In genomic region chr3:15291589-15292541, GRCh38 we compare ENCODE assay signal across 8 cellular contexts. TPM values are rescaled to one million over a fixed set of nuclear protein-coding genes. Genes with fewer than 3 reads are reported as not detected.
DNase-seq lines count a peak whose midpoint lies in the region; ATAC-seq, FAIRE-seq and TF ChIP-seq lines count a peak whose summit lies in the region.

No MANE protein-coding gene starts in this region.

- no peaks in the 10 kb centered on the region for H3K27me3 ChIP-seq in K562 (ENCODE audit: control insufficient read depth in 2 of 2, insufficient read depth in 2 of 2, low read length in 2 of 2)

- peaks cover 53% of the 10 kb centered on the region for H3K36me3 Mint-ChIP-seq in T-helper 1 cell treated with Interleukin-12 subunit alpha and Interleukin-12 subunit beta and Interleukin-4 antibody, amounts not matched to agents 30 μg/mL and 1 μg/mL, for 36 hours (ENCODE audit: low read depth)
- H3K36me3 Mint-ChIP-seq in progenitor cell of endocrine pancreas (ENCODE audit: insufficient read depth): peaks cover 1% of the 10 kb centered on the region

- no peak overlapping the region for H2AFZ ChIP-seq in K562 (ENCODE audit: low read depth, low read length)

- no peak for TF ChIP-seq RAD21 in K562 (CRISPR knock-in tag; conservative IDR thresholded peaks at IDR 0.05 in 1 of 2, IDR thresholded peaks at IDR 0.05 in 1 of 2)

- peak overlapping the region in 1 of 2 experiments; percentile 59; a peak in 1 of 4 replicates for H3K9ac ChIP-seq in K562 (ENCODE audit: insufficient read depth in 1 of 2, low read depth in 2 of 2, low read length in 2 of 2)

- DNase-seq in K562 (ENCODE audit: extremely low read depth in 1 of 4, low spot score in 3 of 4) (peak in 2 of 4 experiments; percentile 41 to 44), progenitor cell of endocrine pancreas (ENCODE audit: low spot score, unreplicated experiment) (no peak), NCI-H2227 treated with DMSO at 0.1 percent for 48 hours (lab: John Stamatoyannopoulos, UW) (no peak), NCI-H2107 (lab: John Stamatoyannopoulos, UW) (no peak), AG08396 (ENCODE audit: low spot score) (no peak)

- peaks cover 22 to 53% of the 10 kb centered on the region in 2 experiments for H3K4me1 ChIP-seq in K562 (replicated peaks in 1 of 2; ENCODE audit: control insufficient read depth in 2 of 2, insufficient read depth in 2 of 2, low read length in 2 of 2)

- H3K27ac Mint-ChIP-seq in T-helper 1 cell treated with Interleukin-12 subunit alpha and Interleukin-12 subunit beta and Interleukin-4 antibody, amounts not matched to agents 30 μg/mL and 1 μg/mL, for 36 hours: peak overlapping the region; percentile 93
- peak overlapping the region; percentile 81 for H3K27ac Mint-ChIP-seq in progenitor cell of endocrine pancreas

- no peak overlapping the region for H3K27ac ChIP-seq in K562 (ENCODE audit: extremely low read depth, low read depth, low read length)

- CTCF ChIA-PET in K562 (lab: Yijun Ruan, JAX; ENCODE audit: low intra/inter-chr PET ratio): no interaction called here

- no peak for TF ChIP-seq EP300 in K562 (IDR thresholded peaks at IDR 0.05; ENCODE audit: low read length)

- H3K4me3 Mint-ChIP-seq in T-helper 1 cell treated with Interleukin-12 subunit alpha and Interleukin-12 subunit beta and Interleukin-4 antibody, amounts not matched to agents 30 μg/mL and 1 μg/mL, for 36 hours: peak overlapping the region; percentile 69
- no peak overlapping the region for H3K4me3 Mint-ChIP-seq in progenitor cell of endocrine pancreas (ENCODE audit: low read depth)

- FAIRE-seq in K562 (lab: Jason Lieb, UNC): no peak

- no peaks in the 10 kb centered on the region for H3K9me3 ChIP-seq in K562 (replicated peaks; ENCODE audit: control insufficient read depth, insufficient read depth, low read depth, low read length)

- no peak for TF ChIP-seq POLR2A in K562 (conservative IDR thresholded peaks at IDR 0.05)

- BruUV-seq in K562 (replicated peaks; lab: Mats Ljungman, UMichigan): no TSS peak

- peaks cover 4% of the 10 kb centered on the region; the same call in 2 of the 3 replicates for H3K79me2 ChIP-seq in K562 (ENCODE audit: control insufficient read depth, insufficient read depth, low read length)

- WGBS in K562 (ENCODE audit: insufficient coverage, low coverage, missing lambda C conversion rate): 53% methylated on average over 6 of the region's 6 CpGs

- H3K4me2 ChIP-seq in K562 (ENCODE audit: insufficient read depth, low read length): no peak overlapping the region

- H4K20me1 ChIP-seq in K562 (replicated peaks; ENCODE audit: control insufficient read depth, insufficient read depth, low read length): no peaks in the 10 kb centered on the region

- peaks cover 68% of the 10 kb centered on the region for H3K4me1 Mint-ChIP-seq in T-helper 1 cell treated with Interleukin-12 subunit alpha and Interleukin-12 subunit beta and Interleukin-4 antibody, amounts not matched to agents 30 μg/mL and 1 μg/mL, for 36 hours (ENCODE audit: low read depth)
- H3K4me1 Mint-ChIP-seq in progenitor cell of endocrine pancreas (ENCODE audit: low read depth): peaks cover 15% of the 10 kb centered on the region

- intact Hi-C loops in K562 (cut with micrococcal nuclease): loop anchor here (2.0 kb wide), 1 partner anchor 23 kb away; no protein-coding TSS in a partner anchor

- H3K9me3 Mint-ChIP-seq in T-helper 1 cell treated with Interleukin-12 subunit alpha and Interleukin-12 subunit beta and Interleukin-4 antibody, amounts not matched to agents 30 μg/mL and 1 μg/mL, for 36 hours: no peaks in the 10 kb centered on the region
- H3K9me3 Mint-ChIP-seq in progenitor cell of endocrine pancreas (ENCODE audit: low read depth): no peaks in the 10 kb centered on the region

- in situ Hi-C loops in K562 (cut with MboI): no loop called here

- H3K36me3 ChIP-seq in K562 (ENCODE audit: control insufficient read depth, insufficient read depth, low read length): no peaks in the 10 kb centered on the region; the same call in 1 of the 3 replicates

- TF ChIP-seq CTCF in K562 (IDR thresholded peaks at IDR 0.05 in 2 of 3, conservative IDR thresholded peaks at IDR 0.05 in 1 of 3; ENCODE audit: insufficient read depth in 2 of 3, low read depth in 1 of 3, low read length in 3 of 3) (no peak), progenitor cell of endocrine pancreas (IDR thresholded peaks at IDR 0.05; ENCODE audit: unreplicated experiment) (no peak)

- peak; percentile 91 for ATAC-seq in GM19023 (IDR thresholded peaks at IDR 0.05; ENCODE audit: unreplicated experiment)
- peak; percentile 90 for ATAC-seq in HG03025 (IDR thresholded peaks at IDR 0.05; ENCODE audit: low FRiP score, unreplicated experiment)
- peak; percentile 44 for ATAC-seq in K562

- no peaks in the 10 kb centered on the region for H3K27me3 Mint-ChIP-seq in T-helper 1 cell treated with Interleukin-12 subunit alpha and Interleukin-12 subunit beta and Interleukin-4 antibody, amounts not matched to agents 30 μg/mL and 1 μg/mL, for 36 hours (ENCODE audit: low read depth)
- no peaks in the 10 kb centered on the region for H3K27me3 Mint-ChIP-seq in progenitor cell of endocrine pancreas

- no peak overlapping the region for H3K4me3 ChIP-seq in K562

- POLR2A ChIA-PET in K562 (lab: Yijun Ruan, JAX): interaction anchor here (0.6 to 1.6 kb wide), 3 partner anchors 22 to 1177 kb away, joined by 3 to 4 read pairs (median 3); no protein-coding TSS in a partner anchor

- H3K9me1 ChIP-seq in K562 (ENCODE audit: control insufficient read depth, insufficient read depth, low read length): no peaks in the 10 kb centered on the region

TF ChIP-seq in K562, 482 proteins besides CTCF, POLR2A, EP300 and RAD21:
- peak in 1 of 2 experiments; percentile 27; a peak in 1 of 4 replicates for TF ChIP-seq RCOR1 (IDR thresholded peaks at IDR 0.05; ENCODE audit: borderline replicate concordance in 1 of 2, low read depth in 2 of 2, low read length in 2 of 2)
- peak; percentile 79 for TF ChIP-seq MEIS2 (IDR thresholded peaks at IDR 0.05; ENCODE audit: partially characterized antibody)
- TF ChIP-seq CBFA2T3 (IDR thresholded peaks at IDR 0.05): peak; percentile 43
- peak; percentile 35; the same call in 1 of the 2 replicates for TF ChIP-seq CBFA2T2 (conservative IDR thresholded peaks at IDR 0.05)
- no peak for TF ChIP-seq ZNF217 (CRISPR knock-in tag; IDR thresholded peaks at IDR 0.05)
- TF ChIP-seq PBX2 (CRISPR knock-in tag; IDR thresholded peaks at IDR 0.05; ENCODE audit: low read depth): no peak
- TF ChIP-seq PBX2 (tag; conservative IDR thresholded peaks at IDR 0.05; ENCODE audit: low read depth): peak; percentile 55
- no peak for TF ChIP-seq HDAC1 (IDR thresholded peaks at IDR 0.05)

RNA-seq across cellular contexts. Expression of gene SH3BP5, which starts 40.5 kb away (rescaled TPM):
- total RNA-seq in K562 (2011; cell fraction: chromatin; rRNA removed; ENCODE audit: low replicate concordance): 17.8 and 19.2 TPM in 2 replicates
- 10.1 and 13.8 TPM in 2 replicates for total RNA-seq in K562 (2011; cell fraction: nucleolus; rRNA removed)
- total RNA-seq in K562 (2011; cell fraction: nucleoplasm; rRNA removed): 11.7 and 17.1 TPM in 2 replicates
- total RNA-seq in K562 (2014; rRNA removed): 14.9 and 17.1 TPM in 2 replicates
- total RNA-seq in K562 (2014; rRNA removed; fragmentation: Illumina TruSeq; extraction: Trizol): 13.5 and 15.2 TPM in 2 replicates
- total RNA-seq in K562 (2015; rRNA removed; fragmentation: Illumina TruSeq; extraction: Trizol): 12.2 and 13.5 TPM in 2 replicates
- total RNA-seq in K562 (2021): 13.9 and 18.6 TPM in 2 replicates
- 26.2 and 29.0 TPM in 2 replicates for polyA plus RNA-seq in K562 (2011; rRNA removed)
- polyA plus RNA-seq in K562 (2011; cell fraction: cytosol; rRNA removed): 19.8 and 19.9 TPM in 2 replicates
- polyA plus RNA-seq in K562 (2011; cell fraction: nucleus; rRNA removed): 18.5 and 19.8 TPM in 2 replicates
- polyA plus RNA-seq in K562 (2012): 20.4 and 27.0 TPM in 2 replicates
- 22.0 and 28.0 TPM in 2 replicates for polyA plus RNA-seq in K562 (2014; fragmentation: Illumina TruSeq; extraction: Trizol)
- 1 to 10 TPM; 2.9 to 3.5 TPM for polyA plus RNA-seq in K562 (2014; fragmentation: Nextera tagmentation; extraction: Ambion mirVana)
- 23.4 and 24.7 TPM in 2 replicates for polyA plus RNA-seq in K562 (2014; rRNA removed)
- 15.7 and 16.1 TPM in 2 replicates for polyA minus RNA-seq in K562 (2011; rRNA and poly(A)+ RNA removed)
- 12.2 and 14.1 TPM in 2 replicates for polyA minus RNA-seq in K562 (2011; cell fraction: cytosol; rRNA and poly(A)+ RNA removed)
- polyA minus RNA-seq in K562 (2011; cell fraction: nucleus; rRNA and poly(A)+ RNA removed): 8.8 and 12.4 TPM in 2 replicates
- 11.6 and 14.7 TPM in 2 replicates for total RNA-seq in progenitor cell of endocrine pancreas
